22 cellular contexts compared by ENCODE assay signal in the genomic region with DNA sequence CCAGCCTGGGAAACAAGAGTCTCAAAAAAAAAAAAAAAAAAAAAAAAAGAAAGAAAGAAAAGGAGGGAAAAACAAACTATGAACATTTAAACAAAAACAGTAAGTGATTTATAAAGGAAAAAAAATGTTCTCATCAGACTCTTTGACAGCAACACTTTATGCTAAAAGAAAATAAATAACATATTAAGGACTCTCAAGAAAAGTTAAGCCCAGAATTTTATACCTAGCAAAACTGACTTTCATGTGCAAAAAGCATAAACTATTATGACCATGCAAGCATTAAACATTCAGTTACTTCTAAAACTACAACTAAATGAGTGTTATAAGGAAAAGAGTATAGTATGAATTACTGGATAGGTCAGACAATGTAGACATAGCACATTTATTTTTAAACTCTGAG.
A peak's percentile ranks its signal among the peaks of the same experiment; 100 is the strongest.
DNase-seq lines count a peak whose midpoint lies in the region; ATAC-seq, FAIRE-seq and TF ChIP-seq lines count a peak whose summit lies in the region.
"Had no signal": no experiment of that assay in that cellular context is flagged by ENCODE, and none has a peak within 500 bp of the region (broad histone marks: within the 10 kb centered on the region; RNA-seq: fewer than 3 reads in every experiment).

No MANE protein-coding gene starts in this region.

- TF ChIP-seq EP300 in HepG2 (IDR thresholded peaks at IDR 0.05; ENCODE audit: low read depth in 2 of 2, low read length in 2 of 2) (no peak), HepG2 (CRISPR knock-in tag; IDR thresholded peaks at IDR 0.05; ENCODE audit: borderline replicate concordance) (no peak)

- TF ChIP-seq POLR2A in HepG2 (IDR thresholded peaks at IDR 0.05; ENCODE audit: insufficient read depth in 1 of 2, low read depth in 2 of 2, low read length in 2 of 2) (no peak), right lobe of liver (IDR thresholded peaks at IDR 0.05) (no peak)

- in situ Hi-C loops in HepG2 (cut with HindIII; ENCODE audit: extremely low pct_ligation_motif_present, low pct_unique_long_range_greater_than_20kb), result no loop called here

- H4K20me1 ChIP-seq in HepG2 (ENCODE audit: insufficient read depth, low read length) (no peaks in the 10 kb centered on the region), osteoblast (ENCODE audit: insufficient read depth, low read length) (no peaks in the 10 kb centered on the region)

- ATAC-seq in HepG2 (no peak), right lobe of liver (no peak), HG03565 (IDR thresholded peaks at IDR 0.05; ENCODE audit: unreplicated experiment) (no peak)
- ATAC-seq: A549; CD8-positive, alpha-beta T cell had no signal

- CTCF ChIA-PET in HepG2 (lab: Yijun Ruan, JAX; ENCODE audit: low intra/inter-chr PET ratio, low total read pairs) (no interaction called here), HEK293T (lab: Yijun Ruan, JAX) (no interaction called here)

- DNase-seq in HepG2 (ENCODE audit: low spot score) (no peak), right lobe of liver (no peak), HEK293T (ENCODE audit: extremely low spot score) (no peak), adipocyte (ENCODE audit: low read depth) (no peak), osteoblast (ENCODE audit: insufficient read length, low spot score, missing footprints) (peak; percentile 22), ascending aorta (ENCODE audit: low spot score in 2 of 2) (no peak), frontal cortex (ENCODE audit: low spot score in 2 of 2) (no peak)
- DNase-seq: AML-193; Caco-2; Calu3; CD4-positive, alpha-beta T cell; CD8-positive, alpha-beta T cell; DND-41; EL; GF-D8 had no signal

- H3K4me2 ChIP-seq in HepG2 (ENCODE audit: low read depth, low read length) (no peak overlapping the region), osteoblast (ENCODE audit: insufficient read depth, low read length) (no peak overlapping the region)
- H3K4me2 ChIP-seq: A549; BLaER1 treated with 17β-estradiol and CSF1 and Interleukin-3, amounts not matched to agents 10 nM and 100 nM had no signal

- intact Hi-C loops in HepG2 (cut with micrococcal nuclease; ENCODE audit: unreplicated experiment) (no loop called here), right lobe of liver (cut with DNase I) (no loop called here), ascending aorta (cut with DNase I) (no loop called here)

- no peaks in the 10 kb centered on the region for H3K27me3 ChIP-seq in HepG2 (ENCODE audit: control insufficient read depth in 1 of 2, insufficient read depth in 2 of 2, low read length in 2 of 2)
- H3K27me3 ChIP-seq in right lobe of liver, result no peaks in the 10 kb centered on the region
- no peaks in the 10 kb centered on the region for H3K27me3 ChIP-seq in adipocyte (replicated peaks; ENCODE audit: control insufficient read depth, insufficient read depth, low read length)
- no peaks in the 10 kb centered on the region for H3K27me3 ChIP-seq in osteoblast (ENCODE audit: insufficient read depth, low read length)
- H3K27me3 ChIP-seq in ascending aorta, result no peaks in the 10 kb centered on the region

- POLR2A ChIA-PET in HepG2 (lab: Yijun Ruan, JAX), result no interaction called here
- POLR2A ChIA-PET in HEK293T (lab: Yijun Ruan, JAX), result no interaction called here

- no peak overlapping the region for H3K27ac ChIP-seq in HepG2 (ENCODE audit: extremely low read length, insufficient read depth, low read length)
- no peak overlapping the region for H3K27ac ChIP-seq in right lobe of liver
- no peak overlapping the region for H3K27ac ChIP-seq in osteoblast (ENCODE audit: low read depth, low read length)
- no peak overlapping the region for H3K27ac ChIP-seq in ascending aorta
- H3K27ac ChIP-seq: 22Rv1; A549; BLaER1 treated with 17β-estradiol and CSF1 and Interleukin-3, amounts not matched to agents 10 nM and 100 nM; C4-2B had no signal

- no peak overlapping the region for H2AFZ ChIP-seq in HepG2 (ENCODE audit: low read length)
- H2AFZ ChIP-seq in osteoblast (ENCODE audit: low read length), result no peak overlapping the region

- TF ChIP-seq CTCF in HepG2 (CRISPR knock-in tag; IDR thresholded peaks at IDR 0.05) (no peak), right lobe of liver (IDR thresholded peaks at IDR 0.05) (no peak), osteoblast (IDR thresholded peaks at IDR 0.05; ENCODE audit: extremely low read depth, low read depth, low read length) (no peak), ascending aorta (IDR thresholded peaks at IDR 0.05) (no peak)

- no peak overlapping the region for H3K9ac ChIP-seq in HepG2 (ENCODE audit: insufficient read depth, low read depth, low read length)
- no peak overlapping the region for H3K9ac ChIP-seq in adipocyte (ENCODE audit: low read length)
- H3K9ac ChIP-seq: BLaER1 treated with 17β-estradiol and CSF1 and Interleukin-3, amounts not matched to agents 10 nM and 100 nM had no signal

- FAIRE-seq in HepG2 (lab: Jason Lieb, UNC), result no peak
- FAIRE-seq in frontal cortex (lab: Jason Lieb, UNC), result no peak
- FAIRE-seq: A549, D721Med, GM12891 had no signal

- H3K4me3 ChIP-seq in HepG2 (replicated peaks in 1 of 3; ENCODE audit: insufficient read depth in 1 of 3, low read depth in 2 of 3, low read length in 3 of 3) (no peak overlapping the region), right lobe of liver (no peak overlapping the region), adipocyte (ENCODE audit: low read length) (peak overlapping the region; percentile 37), osteoblast (ENCODE audit: insufficient read depth, low read length) (no peak overlapping the region), ascending aorta (no peak overlapping the region)
- H3K4me3 ChIP-seq: A549; BLaER1 treated with 17β-estradiol and CSF1 and Interleukin-3, amounts not matched to agents 10 nM and 100 nM had no signal

- no peak for TF ChIP-seq RAD21 in HepG2 (CRISPR knock-in tag; IDR thresholded peaks at IDR 0.05)

- H3K4me1 ChIP-seq in HepG2 (ENCODE audit: insufficient read depth, low read length) (no peaks in the 10 kb centered on the region), right lobe of liver (no peaks in the 10 kb centered on the region), adipocyte (ENCODE audit: control insufficient read depth, insufficient read depth, low read length) (no peaks in the 10 kb centered on the region), osteoblast (ENCODE audit: insufficient read depth, low read length) (no peaks in the 10 kb centered on the region), ascending aorta (no peaks in the 10 kb centered on the region)

- H3K9me3 ChIP-seq in HepG2 (ENCODE audit: low read length) (peaks cover 21% of the 10 kb centered on the region), right lobe of liver (peaks cover 0 to 4% (median 0%) of the 10 kb centered on the region in 4 donors), adipocyte (ENCODE audit: control insufficient read depth, low read length) (peaks cover 12% of the 10 kb centered on the region), osteoblast (ENCODE audit: low read depth, low read length) (no peaks in the 10 kb centered on the region), ascending aorta (peaks cover 0 to 5% of the 10 kb centered on the region in 2 donors)

- no TSS peak for BruUV-seq in HepG2 (replicated peaks; lab: Mats Ljungman, UMichigan)

- H3K79me2 ChIP-seq in HepG2 (ENCODE audit: insufficient read depth, low read length) (no peaks in the 10 kb centered on the region), osteoblast (ENCODE audit: insufficient read depth, low read length) (no peaks in the 10 kb centered on the region)

- H3K36me3 ChIP-seq in HepG2 (replicated peaks in 1 of 2; ENCODE audit: control insufficient read depth in 1 of 2, insufficient read depth in 2 of 2, low read length in 2 of 2) (no peaks in the 10 kb centered on the region; a peak in 1 of 5 replicates), right lobe of liver (no peaks in the 10 kb centered on the region), adipocyte (ENCODE audit: control insufficient read depth, insufficient read depth, low read length, severe bottlenecking) (no peaks in the 10 kb centered on the region), osteoblast (ENCODE audit: insufficient read depth, low read length) (no peaks in the 10 kb centered on the region), ascending aorta (no peaks in the 10 kb centered on the region)

TF ChIP-seq in HepG2, 621 proteins besides CTCF, POLR2A, EP300 and RAD21:
- TF ChIP-seq ZFP1 (CRISPR knock-in tag; IDR thresholded peaks at IDR 0.05) (peak; percentile 98), SRSF4 (IDR thresholded peaks at IDR 0.05; ENCODE audit: low read depth, low read length, poor library complexity, severe bottlenecking) (no peak)

TF ChIP-seq in HEK293T, 16 proteins besides CTCF, POLR2A, EP300 and RAD21:
- TF ChIP-seq ZNF384 (IDR thresholded peaks at IDR 0.05) (0 out of 2 replicates have a peak, but pooled peaks have one; percentile 26), ELF4 (IDR thresholded peaks at IDR 0.05) (no peak), CTBP1 (IDR thresholded peaks at IDR 0.05; ENCODE audit: borderline replicate concordance) (no peak), BHLHE40 (IDR thresholded peaks at IDR 0.05; ENCODE audit: borderline replicate concordance) (no peak), L3MBTL2 (conservative IDR thresholded peaks at IDR 0.05) (no peak), TARDBP (IDR thresholded peaks at IDR 0.05) (no peak), LEF1 (IDR thresholded peaks at IDR 0.05; ENCODE audit: borderline replicate concordance) (no peak), FOXM1 (IDR thresholded peaks at IDR 0.05; ENCODE audit: borderline replicate concordance) (no peak)
- TF ChIP-seq, protein P1, sequence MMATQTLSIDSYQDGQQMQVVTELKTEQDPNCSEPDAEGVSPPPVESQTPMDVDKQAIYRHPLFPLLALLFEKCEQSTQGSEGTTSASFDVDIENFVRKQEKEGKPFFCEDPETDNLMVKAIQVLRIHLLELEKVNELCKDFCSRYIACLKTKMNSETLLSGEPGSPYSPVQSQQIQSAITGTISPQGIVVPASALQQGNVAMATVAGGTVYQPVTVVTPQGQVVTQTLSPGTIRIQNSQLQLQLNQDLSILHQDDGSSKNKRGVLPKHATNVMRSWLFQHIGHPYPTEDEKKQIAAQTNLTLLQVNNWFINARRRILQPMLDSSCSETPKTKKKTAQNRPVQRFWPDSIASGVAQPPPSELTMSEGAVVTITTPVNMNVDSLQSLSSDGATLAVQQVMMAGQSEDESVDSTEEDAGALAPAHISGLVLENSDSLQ (IDR thresholded peaks at IDR 0.05), result no peak
